In genomic region chr19:11087870-11088507, GRCh38 we compare ENCODE assay signal across 10 cellular contexts. TPM values are rescaled to one million over a fixed set of nuclear protein-coding genes. Genes with fewer than 3 reads are reported as not detected.
DNase-seq lines count a peak whose midpoint lies in the region; ATAC-seq, FAIRE-seq and TF ChIP-seq lines count a peak whose summit lies in the region.
"Had no signal": no experiment of that assay in that cellular context is flagged by ENCODE, and none has a peak within 500 bp of the region (broad histone marks: within the 10 kb centered on the region; RNA-seq: fewer than 3 reads in every experiment).

No MANE protein-coding gene starts in this region.

- no peaks in the 10 kb centered on the region for H3K9me1 ChIP-seq in K562 (ENCODE audit: control insufficient read depth, insufficient read depth, low read length)

- POLR2A ChIA-PET in K562 (lab: Yijun Ruan, JAX) = interaction anchor here (0.7 to 2.0 kb wide), 4 partner anchors 8 to 134 kb away, joined by 3 to 10 read pairs (median 6); no protein-coding TSS in a partner anchor

- no peak overlapping the region; the same call in 1 of the 2 replicates for H3K4me3 ChIP-seq in K562
- H3K4me3 ChIP-seq in lower lobe of right lung = peak overlapping the region; percentile 69
- H3K4me3 ChIP-seq in tibial nerve = no peak overlapping the region

- WGBS in K562 (ENCODE audit: insufficient coverage, low coverage, missing lambda C conversion rate) = 29% methylated on average over 4 of the region's 4 CpGs
- 76 to 82% methylated on average over 4 of the region's 4 CpGs for WGBS in tibial nerve, 2 donors

- peak overlapping the region; percentile 80; the same call in 1 of the 2 replicates for H3K4me2 ChIP-seq in K562 (ENCODE audit: insufficient read depth, low read length)

- H3K9me3 Mint-ChIP-seq in activated naive CD4-positive, alpha-beta T cell treated with anti-CD3 and anti-CD28 coated beads, Interleukin-2, amount 10 ng/mL, durations not matched to agents 7 days and 5 days = no peaks in the 10 kb centered on the region

- TF ChIP-seq CTCF in K562 (IDR thresholded peaks at IDR 0.05 in 2 of 3, conservative IDR thresholded peaks at IDR 0.05 in 1 of 3; ENCODE audit: insufficient read depth in 2 of 3, low read depth in 1 of 3, low read length in 3 of 3) (no peak), lower lobe of right lung (IDR thresholded peaks at IDR 0.05) (no peak), tibial nerve (IDR thresholded peaks at IDR 0.05) (no peak)

- H3K4me1 ChIP-seq in K562 (replicated peaks in 1 of 2; ENCODE audit: control insufficient read depth in 2 of 2, insufficient read depth in 2 of 2, low read length in 2 of 2) (peaks cover 31 to 42% of the 10 kb centered on the region in 2 experiments), lower lobe of right lung (peaks cover 55% of the 10 kb centered on the region), tibial nerve (peaks cover 0 to 75% (median 46%) of the 10 kb centered on the region in 4 donors)

- H3K36me3 ChIP-seq in K562 (ENCODE audit: control insufficient read depth, insufficient read depth, low read length) = peaks cover 25% of the 10 kb centered on the region
- no peaks in the 10 kb centered on the region for H3K36me3 ChIP-seq in lower lobe of right lung
- H3K36me3 ChIP-seq in tibial nerve = no peaks in the 10 kb centered on the region

- H3K27ac ChIP-seq in K562 (ENCODE audit: extremely low read depth, low read depth, low read length) (peak overlapping the region; percentile 92), lower lobe of right lung (peak overlapping the region; percentile 98), tibial nerve (peak overlapping the region; percentile 95 to 99 (median 98))

- ATAC-seq in K562 (no peak), lower lobe of right lung (no peak), HG02678 (IDR thresholded peaks at IDR 0.05; ENCODE audit: unreplicated experiment) (no peak), GM19397 (IDR thresholded peaks at IDR 0.05; ENCODE audit: unreplicated experiment) (no peak)
- ATAC-seq: stimulated activated naive CD8-positive, alpha-beta T cell treated with anti-CD3 and anti-CD28 coated beads, Interleukin-15, Interleukin-2, amounts not matched to agents 100 U/mL and 50 U/mL, for 24 hours had no signal

- peak overlapping the region; percentile 82 to 95; a peak in 3 of 4 replicates for H3K9ac ChIP-seq in K562 (ENCODE audit: insufficient read depth in 1 of 2, low read depth in 2 of 2, low read length in 2 of 2)

- no TSS peak for BruUV-seq in K562 (replicated peaks; lab: Mats Ljungman, UMichigan)

- no peak for FAIRE-seq in K562 (lab: Jason Lieb, UNC)

- no peak for TF ChIP-seq RAD21 in K562 (CRISPR knock-in tag; conservative IDR thresholded peaks at IDR 0.05 in 1 of 2, IDR thresholded peaks at IDR 0.05 in 1 of 2)

- no peak for TF ChIP-seq POLR2A in K562 (conservative IDR thresholded peaks at IDR 0.05)
- no peak for TF ChIP-seq POLR2A in tibial nerve (IDR thresholded peaks at IDR 0.05)

- peak overlapping the region; percentile 99 for H3K27ac Mint-ChIP-seq in activated naive CD4-positive, alpha-beta T cell treated with anti-CD3 and anti-CD28 coated beads, Interleukin-2, amount 10 ng/mL, durations not matched to agents 7 days and 5 days
- H3K27ac Mint-ChIP-seq: B cell had no signal

- DNase-seq in activated naive CD4-positive, alpha-beta T cell treated with anti-CD3 and anti-CD28 coated beads, Interleukin-2, amount 10 ng/mL, durations not matched to agents 7 days and 5 days = no peak
- DNase-seq in activated naive CD4-positive, alpha-beta T cell treated with anti-CD3 and anti-CD28 coated beads, Interleukin-2, amount 50 U/mL, for 16 hours = no peak
- no peak for DNase-seq in K562 (ENCODE audit: extremely low read depth in 1 of 4, low spot score in 3 of 4)
- no peak for DNase-seq in lower lobe of right lung
- no peak for DNase-seq in tibial nerve (ENCODE audit: low spot score in 2 of 2)
- DNase-seq in NCI-H1930 (lab: John Stamatoyannopoulos, UW) = no peak
- DNase-seq: stimulated activated naive CD8-positive, alpha-beta T cell treated with anti-CD3 and anti-CD28 coated beads, Interleukin-15, Interleukin-2, amounts not matched to agents 100 U/mL and 50 U/mL, for 24 hours had no signal

- in situ Hi-C loops in K562 (cut with MboI) = no loop called here

- TF ChIP-seq EP300 in K562 (IDR thresholded peaks at IDR 0.05; ENCODE audit: low read length) (no peak), tibial nerve (IDR thresholded peaks at IDR 0.05) (no peak)

- H3K4me3 Mint-ChIP-seq in activated naive CD4-positive, alpha-beta T cell treated with anti-CD3 and anti-CD28 coated beads, Interleukin-2, amount 10 ng/mL, durations not matched to agents 7 days and 5 days = peak overlapping the region; percentile 93

- peaks cover 42% of the 10 kb centered on the region for H3K4me1 Mint-ChIP-seq in activated naive CD4-positive, alpha-beta T cell treated with anti-CD3 and anti-CD28 coated beads, Interleukin-2, amount 10 ng/mL, durations not matched to agents 7 days and 5 days

- peaks cover 28% of the 10 kb centered on the region for H3K36me3 Mint-ChIP-seq in activated naive CD4-positive, alpha-beta T cell treated with anti-CD3 and anti-CD28 coated beads, Interleukin-2, amount 10 ng/mL, durations not matched to agents 7 days and 5 days

- CTCF ChIA-PET in activated naive CD4-positive, alpha-beta T cell treated with anti-CD3 and anti-CD28 coated beads, Interleukin-2, amount 10 ng/mL, durations not matched to agents 7 days and 5 days (lab: Charles Lee) = interaction anchor here (1.2 to 1.4 kb wide), 2 partner anchors 38 to 52 kb away, joined by 3 to 5 read pairs; no protein-coding TSS in a partner anchor
- CTCF ChIA-PET in K562 (lab: Yijun Ruan, JAX; ENCODE audit: low intra/inter-chr PET ratio) = no interaction called here

- H3K9me3 ChIP-seq in K562 (replicated peaks; ENCODE audit: control insufficient read depth, insufficient read depth, low read depth, low read length) = no peaks in the 10 kb centered on the region
- H3K9me3 ChIP-seq in lower lobe of right lung = no peaks in the 10 kb centered on the region
- no peaks in the 10 kb centered on the region for H3K9me3 ChIP-seq in tibial nerve

- H3K27me3 ChIP-seq in K562 (ENCODE audit: control insufficient read depth in 2 of 2, insufficient read depth in 2 of 2, low read length in 2 of 2) (no peaks in the 10 kb centered on the region), lower lobe of right lung (ENCODE audit: low read depth) (no peaks in the 10 kb centered on the region), tibial nerve (no peaks in the 10 kb centered on the region)

- no peaks in the 10 kb centered on the region for H3K27me3 Mint-ChIP-seq in activated naive CD4-positive, alpha-beta T cell treated with anti-CD3 and anti-CD28 coated beads, Interleukin-2, amount 10 ng/mL, durations not matched to agents 7 days and 5 days

- peaks cover 23% of the 10 kb centered on the region for H4K20me1 ChIP-seq in K562 (replicated peaks; ENCODE audit: control insufficient read depth, insufficient read depth, low read length)

- H3K79me2 ChIP-seq in K562 (ENCODE audit: control insufficient read depth, insufficient read depth, low read length) = peaks cover 46% of the 10 kb centered on the region

- H2AFZ ChIP-seq in K562 (ENCODE audit: low read depth, low read length) = peak overlapping the region; percentile 60; the same call in 1 of the 2 replicates

- intact Hi-C loops in K562 (cut with micrococcal nuclease) (no loop called here), lower lobe of right lung (cut with DNase I) (no loop called here)

TF ChIP-seq in K562, 482 proteins besides CTCF, POLR2A, EP300 and RAD21 (continues in another document):
- TF ChIP-seq ZBTB33 (CRISPR knock-in tag; IDR thresholded peaks at IDR 0.05) (0 out of 2 replicates have a peak, but pooled peaks have one; percentile 67), KDM1A (IDR thresholded peaks at IDR 0.05) (peak; percentile 15 to 54; a peak in 3 of 4 replicates), ZSCAN29 (IDR thresholded peaks at IDR 0.05) (no peak), SMC3 (conservative IDR thresholded peaks at IDR 0.05; ENCODE audit: insufficient read depth, low read depth, low read length) (no peak), ZNF311 (CRISPR knock-in tag; IDR thresholded peaks at IDR 0.05) (no peak), RBM25 (IDR thresholded peaks at IDR 0.05; ENCODE audit: low read depth, low read length, severe bottlenecking) (peak; percentile 75), ZNF584 (CRISPR knock-in tag; IDR thresholded peaks at IDR 0.05; ENCODE audit: low read depth) (no peak)

RNA-seq across cellular contexts. Expression of gene LDLR, which starts 1.3 kb away (rescaled TPM):
- total RNA-seq in K562 (2011; cell fraction: chromatin; rRNA removed; ENCODE audit: low replicate concordance) = 854 and 2,497 TPM in 2 replicates
- total RNA-seq in K562 (2011; cell fraction: nucleolus; rRNA removed) = 1,644 and 1,749 TPM in 2 replicates
- 955 and 1,119 TPM in 2 replicates for total RNA-seq in K562 (2011; cell fraction: nucleoplasm; rRNA removed)
- 84.9 and 95.7 TPM in 2 replicates for total RNA-seq in K562 (2014; rRNA removed)
- 47.0 and 56.0 TPM in 2 replicates for total RNA-seq in K562 (2014; rRNA removed; fragmentation: Illumina TruSeq; extraction: Trizol)
- total RNA-seq in K562 (2015; rRNA removed; fragmentation: Illumina TruSeq; extraction: Trizol) = 76.0 and 82.3 TPM in 2 replicates
- total RNA-seq in K562 (2021) = 114 and 121 TPM in 2 replicates
- polyA plus RNA-seq in K562 (2011; rRNA removed) = 75.7 and 124 TPM in 2 replicates
- 68.3 and 70.8 TPM in 2 replicates for polyA plus RNA-seq in K562 (2011; cell fraction: cytosol; rRNA removed)
- 163 and 213 TPM in 2 replicates for polyA plus RNA-seq in K562 (2011; cell fraction: nucleus; rRNA removed)
- polyA plus RNA-seq in K562 (2012) = 63.2 and 82.8 TPM in 2 replicates
- 56.3 and 63.5 TPM in 2 replicates for polyA plus RNA-seq in K562 (2014; fragmentation: Illumina TruSeq; extraction: Trizol)
- polyA plus RNA-seq in K562 (2014; fragmentation: Nextera tagmentation; extraction: Ambion mirVana) = 10 to 100 TPM; 19.9 to 28.4 TPM
- polyA plus RNA-seq in K562 (2014; rRNA removed) = 44.5 and 59.5 TPM in 2 replicates
- 187 and 204 TPM in 2 replicates for polyA minus RNA-seq in K562 (2011; rRNA and poly(A)+ RNA removed)
- polyA minus RNA-seq in K562 (2011; cell fraction: cytosol; rRNA and poly(A)+ RNA removed) = 172 and 211 TPM in 2 replicates
- 282 and 354 TPM in 2 replicates for polyA minus RNA-seq in K562 (2011; cell fraction: nucleus; rRNA and poly(A)+ RNA removed)
- 147 TPM for total RNA-seq in lower lobe of right lung
- total RNA-seq in tibial nerve = 10 to 100 TPM; 22.6 to 45.6 (median 35.7) TPM
